Comparison of ENCODE assay signal across 25 cellular contexts in genomic region chr2:144693179-144693578, GRCh38.
DNase-seq lines count a peak whose midpoint lies in the region; ATAC-seq and TF ChIP-seq lines count a peak whose summit lies in the region.
"Had no signal": no experiment of that assay in that cellular context is flagged by ENCODE, and none has a peak within 500 bp of the region (broad histone marks: within the 10 kb centered on the region; RNA-seq: fewer than 3 reads in every experiment).

No MANE protein-coding gene starts in this region.

- DNase-seq in SK-N-SH: no peak
- peak; percentile 57 for DNase-seq in CD14-positive monocyte (ENCODE audit: low spot score)
- no peak for DNase-seq in mucosa of descending colon
- no peak for DNase-seq in medulla oblongata (ENCODE audit: extremely low spot score)
- no peak for DNase-seq in PC-9
- DNase-seq in activated CD4-positive, CD25-positive, alpha-beta regulatory T cell treated with anti-CD3 and anti-CD28 coated beads, Interleukin-2, amount 50 U/mL, for 72 hours: no peak
- DNase-seq: DMS153; DND-41; H7; MV-4-11; NCI-H1105 treated with DMSO at 0.1 percent for 48 hours; NCI-H146; NCI-H1930; NCI-H446; NCI-H526; NCI-H82; NK-92 treated with Interleukin-12 subunit alpha and Interleukin-12 subunit beta, amount 100 ng/mL, for 24 hours; RPMI8226; SHP77 treated with DMSO at 0.1 percent for 48 hours had no signal

- H3K27me3 Mint-ChIP-seq in CD14-positive monocyte (ENCODE audit: low read depth in 3 of 3): no peaks in the 10 kb centered on the region
- H3K27me3 Mint-ChIP-seq: B cell had no signal

- WGBS in SK-N-SH (ENCODE audit: low lambda C conversion rate): 93% methylated on average over 3 of the region's 3 CpGs
- WGBS in gastroesophageal sphincter (ENCODE audit: low coverage in 1 of 2), 2 donors: 74 to 92% methylated on average over 3 of the region's 3 CpGs

- TF ChIP-seq CTCF in SK-N-SH (IDR thresholded peaks at IDR 0.05) (no peak), CD14-positive monocyte (IDR thresholded peaks at IDR 0.05) (no peak), gastroesophageal sphincter (IDR thresholded peaks at IDR 0.05) (no peak), mucosa of descending colon (IDR thresholded peaks at IDR 0.05) (no peak), PC-9 (conservative IDR thresholded peaks at IDR 0.05) (no peak)

- H3K36me3 ChIP-seq in SK-N-SH (replicated peaks in 1 of 2; ENCODE audit: control insufficient read depth in 1 of 2, insufficient read depth in 2 of 2, low read length in 1 of 2) (no peaks in the 10 kb centered on the region), gastroesophageal sphincter (no peaks in the 10 kb centered on the region), mucosa of descending colon (ENCODE audit: low read depth) (no peaks in the 10 kb centered on the region), PC-9 (ENCODE audit: low read depth) (no peaks in the 10 kb centered on the region)

- H3K27me3 ChIP-seq in SK-N-SH (ENCODE audit: insufficient read depth) (no peaks in the 10 kb centered on the region), gastroesophageal sphincter (no peaks in the 10 kb centered on the region), PC-9 (ENCODE audit: insufficient read depth, low read depth) (no peaks in the 10 kb centered on the region)

- H3K4me3 ChIP-seq in SK-N-SH (ENCODE audit: low read depth in 2 of 2, low read length in 1 of 2) (no peak overlapping the region), gastroesophageal sphincter (no peak overlapping the region), mucosa of descending colon (no peak overlapping the region), PC-9 (no peak overlapping the region)

- H3K9me3 Mint-ChIP-seq in CD14-positive monocyte: peaks cover 0 to 9% (median 3%) of the 10 kb centered on the region in 7 donors

- H4K20me1 ChIP-seq in SK-N-SH (ENCODE audit: insufficient read depth) (no peaks in the 10 kb centered on the region), PC-9 (ENCODE audit: insufficient read depth) (no peaks in the 10 kb centered on the region)

- H3K4me3 Mint-ChIP-seq in CD14-positive monocyte: no peak overlapping the region
- H3K4me3 Mint-ChIP-seq: B cell had no signal

- H3K9me3 ChIP-seq in SK-N-SH: no peaks in the 10 kb centered on the region
- no peaks in the 10 kb centered on the region for H3K9me3 ChIP-seq in gastroesophageal sphincter
- H3K9me3 ChIP-seq in mucosa of descending colon: no peaks in the 10 kb centered on the region
- peaks cover 7% of the 10 kb centered on the region; the same call in 1 of the 2 replicates for H3K9me3 ChIP-seq in PC-9 (ENCODE audit: insufficient read depth, low read depth)

- peak overlapping the region; percentile 79 to 98 (median 94) for H3K27ac Mint-ChIP-seq in CD14-positive monocyte
- H3K27ac Mint-ChIP-seq: B cell had no signal

- no peak for TF ChIP-seq POLR2A in gastroesophageal sphincter (IDR thresholded peaks at IDR 0.05)

- H3K36me3 Mint-ChIP-seq in CD14-positive monocyte: peaks cover 3 to 6% of the 10 kb centered on the region in 2 donors

- intact Hi-C loops in CD14-positive monocyte (cut with micrococcal nuclease) (no loop called here), mucosa of descending colon (cut with DNase I, micrococcal nuclease) (no loop called here), PC-9 (cut with micrococcal nuclease; ENCODE audit: unreplicated experiment) (no loop called here)

- H3K79me2 ChIP-seq in SK-N-SH (ENCODE audit: insufficient read depth): no peaks in the 10 kb centered on the region
- H3K79me2 ChIP-seq in PC-9 (ENCODE audit: low read depth): no peaks in the 10 kb centered on the region

- POLR2A ChIA-PET in SK-N-SH (lab: Yijun Ruan, JAX) (no interaction called here), PC-9 (lab: Charles Lee; ENCODE audit: unreplicated experiment) (interaction anchor here (0.7 kb wide), 1 partner anchor 199 kb away, joined by 12 read pairs; no protein-coding TSS in a partner anchor)

- BruUV-seq in PC-9 (replicated peaks; lab: Mats Ljungman, UMichigan): no TSS peak

- no peak for ATAC-seq in SK-N-SH treated with all-trans-retinoic acid at 6 μM for 48 hours
- peak; percentile 60 for ATAC-seq in gastroesophageal sphincter
- ATAC-seq in mucosa of descending colon: peak; percentile 25

- H3K9me2 ChIP-seq in SK-N-SH (no peaks in the 10 kb centered on the region), PC-9 (ENCODE audit: insufficient read depth) (no peaks in the 10 kb centered on the region)

- no peak overlapping the region for H3K9ac ChIP-seq in SK-N-SH

- H2AFZ ChIP-seq in SK-N-SH (ENCODE audit: low read depth): peak overlapping the region; percentile 53; the same call in 1 of the 2 replicates
- H2AFZ ChIP-seq in PC-9: no peak overlapping the region

- no peak for TF ChIP-seq RAD21 in SK-N-SH (IDR thresholded peaks at IDR 0.05; ENCODE audit: low read length)

- CTCF ChIA-PET in SK-N-SH (lab: Yijun Ruan, JAX): no interaction called here
- CTCF ChIA-PET in PC-9 (lab: Charles Lee): no interaction called here

- no peak for TF ChIP-seq EP300 in SK-N-SH (IDR thresholded peaks at IDR 0.05; ENCODE audit: borderline replicate concordance in 1 of 2, low read depth in 1 of 2, low read length in 1 of 2)
- no peak for TF ChIP-seq EP300 in gastroesophageal sphincter (IDR thresholded peaks at IDR 0.05)

- H3K4me1 Mint-ChIP-seq in CD14-positive monocyte: peaks cover 59% of the 10 kb centered on the region

- no peaks in the 10 kb centered on the region; a peak in 1 of 4 replicates for H3K4me1 ChIP-seq in SK-N-SH (ENCODE audit: control insufficient read depth in 1 of 2, insufficient read depth in 2 of 2, low read depth in 1 of 2, low read length in 1 of 2)
- H3K4me1 ChIP-seq in gastroesophageal sphincter: no peaks in the 10 kb centered on the region
- H3K4me1 ChIP-seq in mucosa of descending colon (ENCODE audit: low read depth): no peaks in the 10 kb centered on the region
- no peaks in the 10 kb centered on the region; the same call in 1 of the 2 replicates for H3K4me1 ChIP-seq in PC-9 (replicated peaks; ENCODE audit: insufficient read depth)

- H3F3A ChIP-seq in SK-N-SH (replicated peaks; ENCODE audit: insufficient read depth) (no peaks in the 10 kb centered on the region), PC-9 (ENCODE audit: insufficient read depth, low read depth) (no peaks in the 10 kb centered on the region)

- H3K4me2 ChIP-seq in SK-N-SH (no peak overlapping the region), PC-9 (no peak overlapping the region)

- H3K27ac ChIP-seq in SK-N-SH (ENCODE audit: low read depth in 2 of 2, low read length in 1 of 2) (no peak overlapping the region), gastroesophageal sphincter (no peak overlapping the region), PC-9 (no peak overlapping the region)
- H3K27ac ChIP-seq: 22Rv1, C4-2B, HL-60 had no signal

TF ChIP-seq in SK-N-SH, 30 proteins besides CTCF, POLR2A, EP300 and RAD21:
- TF ChIP-seq MEF2A (IDR thresholded peaks at IDR 0.05; ENCODE audit: borderline replicate concordance, low read depth) (no peak), NRF1 (IDR thresholded peaks at IDR 0.05; ENCODE audit: low read depth, low read length) (no peak), PBX3 (IDR thresholded peaks at IDR 0.05) (no peak), USF1 (IDR thresholded peaks at IDR 0.05; ENCODE audit: borderline replicate concordance, low read depth) (no peak), YY1 (IDR thresholded peaks at IDR 0.05; ENCODE audit: low read depth) (no peak), EZH2phosphoT487 (IDR thresholded peaks at IDR 0.05; ENCODE audit: borderline replicate concordance, low read depth) (no peak), RXRA (IDR thresholded peaks at IDR 0.05; ENCODE audit: borderline replicate concordance, low read depth) (no peak)

TF ChIP-seq in SK-N-SH treated with all-trans-retinoic acid at 6 μM for 48 hours, 23 proteins besides CTCF, POLR2A, EP300 and RAD21 (continues in another document):
- TF ChIP-seq PATZ1 (CRISPR knock-in tag; IDR thresholded peaks at IDR 0.05; ENCODE audit: borderline replicate concordance): no peak
- no peak for TF ChIP-seq TSHZ2 (CRISPR knock-in tag; IDR thresholded peaks at IDR 0.05)
- TF ChIP-seq ZNF565 (CRISPR knock-in tag; conservative IDR thresholded peaks at IDR 0.05; ENCODE audit: low read depth): no peak
- no peak for TF ChIP-seq SNAI2 (CRISPR knock-in tag; IDR thresholded peaks at IDR 0.05)
- no peak for TF ChIP-seq BACH2 (CRISPR knock-in tag; IDR thresholded peaks at IDR 0.05; ENCODE audit: borderline replicate concordance)
- TF ChIP-seq ISL1 (CRISPR knock-in tag; IDR thresholded peaks at IDR 0.05): no peak
